ENCODE assay signal across 16 cellular contexts in the genomic region with DNA sequence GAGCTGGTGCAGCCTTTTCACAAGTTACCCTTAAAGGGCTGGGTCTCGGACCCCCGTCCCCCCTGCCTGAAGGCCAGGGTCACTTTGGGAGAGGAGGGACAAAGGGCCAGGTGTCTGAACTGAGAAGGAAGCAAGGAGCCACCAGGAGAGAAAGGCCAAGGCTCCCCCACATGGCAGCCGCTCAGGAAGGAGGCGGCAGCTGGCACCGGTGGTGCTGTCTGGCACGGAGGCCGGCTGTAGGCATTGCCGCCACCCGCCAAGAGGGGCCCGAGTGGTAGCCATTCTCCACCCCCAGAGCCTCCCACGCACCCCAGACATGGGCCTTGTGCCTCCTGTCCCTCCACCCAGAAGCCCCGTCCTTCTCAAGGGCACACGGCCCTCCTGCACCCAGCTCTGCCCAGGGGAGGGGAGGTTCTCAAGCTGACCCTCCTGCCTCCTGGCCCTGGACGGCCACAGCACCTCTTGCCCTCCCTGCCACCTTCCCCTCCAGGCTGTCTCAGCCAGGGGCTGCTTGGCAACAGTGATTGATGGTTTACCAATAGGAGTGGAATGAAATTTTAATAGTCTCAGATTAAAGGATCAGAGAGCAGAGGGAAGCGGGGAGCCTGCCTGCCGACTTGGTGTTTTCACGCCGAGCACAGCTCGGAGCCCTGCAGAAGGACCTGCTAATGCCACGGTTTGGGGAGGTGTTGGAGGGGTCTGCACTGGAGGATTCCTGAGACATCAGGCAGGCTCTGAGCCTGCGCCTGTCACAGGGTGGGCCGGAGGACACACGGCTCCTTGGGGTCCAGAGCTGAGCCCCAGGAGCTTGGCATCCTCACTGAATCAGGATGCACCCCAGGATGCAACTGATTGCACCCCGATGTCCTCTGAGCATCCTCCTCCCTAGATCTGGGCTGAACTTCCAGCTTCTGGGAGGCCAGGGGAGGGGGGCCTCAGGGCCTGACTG.
"Had no signal": no experiment of that assay in that cellular context is flagged by ENCODE, and none has a peak within 500 bp of the region (broad histone marks: within the 10 kb centered on the region; RNA-seq: fewer than 3 reads in every experiment).

No MANE protein-coding gene starts in this region.

- H3K36me3 ChIP-seq: brain microvascular endothelial cell, thyroid gland had no signal

- ATAC-seq: effector memory CD8-positive, alpha-beta T cell; naive thymus-derived CD8-positive, alpha-beta T cell; stimulated activated naive B cell treated with anti-CD40 and anti-IgM and Interleukin-4, amounts not matched to agents 10 μg/mL and 1 μg/mL and 100 μg/mL, for 72 hours had no signal

- H3K27ac Mint-ChIP-seq: activated CD4-positive, alpha-beta T cell treated with anti-CD3 and anti-CD28 coated beads, Interleukin-2, amount 10 ng/mL, durations not matched to agents 24 days and 14 days; effector memory CD8-positive, alpha-beta T cell; naive thymus-derived CD8-positive, alpha-beta T cell; stimulated activated naive B cell treated with anti-CD40 and anti-IgM and Interleukin-4, amounts not matched to agents 10 μg/mL and 1 μg/mL and 100 μg/mL, for 72 hours; T-helper 1 cell treated with Interleukin-12 subunit alpha and Interleukin-12 subunit beta and Interleukin-4 antibody, amounts not matched to agents 30 μg/mL and 1 μg/mL, for 36 hours had no signal

- H3K4me3 Mint-ChIP-seq: activated CD4-positive, alpha-beta T cell treated with anti-CD3 and anti-CD28 coated beads, Interleukin-2, amount 10 ng/mL, durations not matched to agents 24 days and 14 days; effector memory CD8-positive, alpha-beta T cell; naive thymus-derived CD8-positive, alpha-beta T cell; stimulated activated naive B cell treated with anti-CD40 and anti-IgM and Interleukin-4, amounts not matched to agents 10 μg/mL and 1 μg/mL and 100 μg/mL, for 72 hours; T-helper 1 cell treated with Interleukin-12 subunit alpha and Interleukin-12 subunit beta and Interleukin-4 antibody, amounts not matched to agents 30 μg/mL and 1 μg/mL, for 36 hours had no signal

- H3K9me3 ChIP-seq: thyroid gland had no signal

- H3K4me3 ChIP-seq: thyroid gland had no signal

- H3K36me3 Mint-ChIP-seq: naive thymus-derived CD8-positive, alpha-beta T cell; stimulated activated naive B cell treated with anti-CD40 and anti-IgM and Interleukin-4, amounts not matched to agents 10 μg/mL and 1 μg/mL and 100 μg/mL, for 72 hours had no signal

- H3K27ac ChIP-seq: brain microvascular endothelial cell, epithelial cell of prostate, thyroid gland had no signal

- H3K9me3 Mint-ChIP-seq: activated CD4-positive, alpha-beta T cell treated with anti-CD3 and anti-CD28 coated beads, Interleukin-2, amount 10 ng/mL, durations not matched to agents 24 days and 14 days; effector memory CD8-positive, alpha-beta T cell; naive thymus-derived CD8-positive, alpha-beta T cell; stimulated activated naive B cell treated with anti-CD40 and anti-IgM and Interleukin-4, amounts not matched to agents 10 μg/mL and 1 μg/mL and 100 μg/mL, for 72 hours; T-helper 1 cell treated with Interleukin-12 subunit alpha and Interleukin-12 subunit beta and Interleukin-4 antibody, amounts not matched to agents 30 μg/mL and 1 μg/mL, for 36 hours had no signal

- DNase-seq: activated CD4-positive, alpha-beta T cell treated with anti-CD3 and anti-CD28 coated beads, Interleukin-2, amount 10 ng/mL, durations not matched to agents 24 days and 14 days; activated CD4-positive, CD25-positive, alpha-beta regulatory T cell; activated naive CD4-positive, alpha-beta T cell treated with Interleukin-2 at 50 U/mL for 16 hours; anterior cingulate cortex; brain microvascular endothelial cell; cerebellar nuclear complex; dermis blood vessel endothelial cell; effector memory CD8-positive, alpha-beta T cell; foreskin melanocyte; naive thymus-derived CD8-positive, alpha-beta T cell; stimulated activated CD4-positive, alpha-beta T cell treated with anti-CD3 and anti-CD28 coated beads, Interleukin-15, amount 100 ng/mL, for 24 hours; stimulated activated CD4-positive, alpha-beta T cell treated with anti-CD3 and anti-CD28 coated beads, Interleukin-4, amount 100 ng/mL, for 1 hour; stimulated activated naive B cell treated with anti-CD40 and anti-IgM and Interleukin-4, amounts not matched to agents 10 μg/mL and 1 μg/mL and 100 μg/mL, for 72 hours; thyroid gland had no signal
